6 cellular contexts compared by ENCODE assay signal in the genomic region with DNA sequence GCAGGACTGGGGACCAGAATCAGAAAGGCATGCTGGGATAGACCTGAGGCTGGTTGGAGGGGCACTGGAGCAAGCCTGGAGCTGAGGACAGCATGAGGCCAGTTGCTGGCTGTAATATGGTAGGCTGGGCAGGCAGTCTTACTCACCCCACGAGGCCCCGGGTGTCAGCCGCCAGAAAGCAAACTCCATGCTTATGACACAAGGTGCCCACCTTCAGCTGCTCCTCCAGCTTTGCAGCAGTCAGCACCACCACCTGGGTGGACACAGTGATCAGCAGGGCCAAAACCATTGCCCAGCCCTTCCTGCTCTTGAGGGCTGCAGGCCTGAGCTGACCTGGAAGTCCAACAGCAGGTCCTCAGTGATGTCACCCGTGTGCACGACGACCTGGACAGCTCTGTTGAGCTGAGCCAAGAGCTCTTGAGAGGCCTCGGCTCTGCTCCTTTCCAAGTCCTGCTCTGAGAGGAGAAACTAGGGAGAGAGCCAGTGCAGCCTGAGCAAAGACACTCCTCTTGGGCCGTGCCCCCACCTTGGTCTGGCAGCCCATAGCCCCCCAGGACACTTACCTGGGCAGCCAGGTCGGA. TPM values are rescaled to one million over a fixed set of nuclear protein-coding genes. Genes with fewer than 3 reads are reported as not detected.
A peak's percentile ranks its signal among the peaks of the same experiment; 100 is the strongest.
DNase-seq lines count a peak whose midpoint lies in the region; ATAC-seq and TF ChIP-seq lines count a peak whose summit lies in the region.

No MANE protein-coding gene starts in this region.

- DNase-seq in IMR-90 = no peak
- DNase-seq in GM10248 (ENCODE audit: extremely low spot score) = no peak
- DNase-seq in amygdala (lab: John Stamatoyannopoulos, UW) = no peak

- H4K20me1 ChIP-seq in IMR-90 (ENCODE audit: insufficient read depth, low read length) = no peaks in the 10 kb centered on the region

- H2AK5ac ChIP-seq in IMR-90 (ENCODE audit: low read depth, low read length) = peak overlapping the region; percentile 73; the same call in 1 of the 2 replicates

- H3K27me3 Mint-ChIP-seq in dendritic cell treated with granulocyte-macrophage colony-stimulating factor and Interleukin-4, amounts not matched to agents 40 ng/mL and 50 ng/mL, for 4 days = no peaks in the 10 kb centered on the region

- H3K14ac ChIP-seq in IMR-90 (replicated peaks; ENCODE audit: low read depth, low read length) = peak overlapping the region; percentile 100

- H3K4me1 Mint-ChIP-seq in dendritic cell treated with granulocyte-macrophage colony-stimulating factor and Interleukin-4, amounts not matched to agents 40 ng/mL and 50 ng/mL, for 4 days (ENCODE audit: low read depth) = peaks cover 45% of the 10 kb centered on the region

- H4K8ac ChIP-seq in IMR-90 (ENCODE audit: low read depth in 2 of 2, low read length in 2 of 2) = peak overlapping the region; percentile 99 to 100

- peak overlapping the region; percentile 88 for H2AK9ac ChIP-seq in IMR-90 (replicated peaks; ENCODE audit: low read depth, low read length, poor library complexity)

- peak; percentile 32 for ATAC-seq in IMR-90 (ENCODE audit: low read depth)
- no peak for ATAC-seq in HG03039 (IDR thresholded peaks at IDR 0.05; ENCODE audit: unreplicated experiment)

- no peak overlapping the region for H2BK5ac ChIP-seq in IMR-90 (ENCODE audit: low read depth, low read length, poor library complexity, severe bottlenecking)

- H3K9me3 Mint-ChIP-seq in dendritic cell treated with granulocyte-macrophage colony-stimulating factor and Interleukin-4, amounts not matched to agents 40 ng/mL and 50 ng/mL, for 4 days = no peaks in the 10 kb centered on the region

- peak overlapping the region; percentile 98 for H3K4ac ChIP-seq in IMR-90 (ENCODE audit: low read depth, low read length)

- peak overlapping the region; percentile 97 for H4K91ac ChIP-seq in IMR-90 (ENCODE audit: insufficient read depth, low read depth, low read length)

- intact Hi-C loops in IMR-90 (cut with micrococcal nuclease) = no loop called here
- intact Hi-C loops in dendritic cell treated with granulocyte-macrophage colony-stimulating factor and Interleukin-4, amounts not matched to agents 40 ng/mL and 50 ng/mL, for 4 days (cut with micrococcal nuclease) = no loop called here

- in situ Hi-C loops in IMR-90 (cut with MboI; ENCODE audit: low sequenced_read_pairs) = no loop called here

- peaks cover 12% of the 10 kb centered on the region; the same call in 1 of the 2 replicates for H3K9me1 ChIP-seq in IMR-90 (ENCODE audit: insufficient read depth, low read length)

- peak overlapping the region; percentile 89 for H3K4me2 ChIP-seq in IMR-90 (ENCODE audit: low read depth, low read length)

- no peak overlapping the region for H3K56ac ChIP-seq in IMR-90 (ENCODE audit: extremely low read depth, insufficient read depth, low read length)

- H3K27ac ChIP-seq in IMR-90 (ENCODE audit: insufficient read depth, low read length) = peak overlapping the region; percentile 93
- peak overlapping the region; percentile 69 for H3K27ac ChIP-seq in rectal smooth muscle tissue (ENCODE audit: low read depth, low read length)

- TF ChIP-seq POLR2A in IMR-90 (IDR thresholded peaks at IDR 0.05; ENCODE audit: low read depth, low read length) = no peak

- no TSS peak for BruUV-seq in IMR-90 (replicated peaks; lab: Mats Ljungman, UMichigan)

- H3K27ac Mint-ChIP-seq in dendritic cell treated with granulocyte-macrophage colony-stimulating factor and Interleukin-4, amounts not matched to agents 40 ng/mL and 50 ng/mL, for 4 days = peak overlapping the region; percentile 89

- peak overlapping the region; percentile 82 for H3K4me3 Mint-ChIP-seq in dendritic cell treated with granulocyte-macrophage colony-stimulating factor and Interleukin-4, amounts not matched to agents 40 ng/mL and 50 ng/mL, for 4 days

- no peak for TF ChIP-seq CTCF in IMR-90 (conservative IDR thresholded peaks at IDR 0.05; ENCODE audit: low read depth, low read length)
- TF ChIP-seq CTCF in GM10248 (IDR thresholded peaks at IDR 0.05; ENCODE audit: control extremely low read depth, extremely low read depth, low read depth, missing control alignments) = no peak

- H3K27me3 ChIP-seq in IMR-90 (ENCODE audit: control insufficient read depth, insufficient read depth, low read length) (no peaks in the 10 kb centered on the region), rectal smooth muscle tissue (ENCODE audit: control insufficient read depth, insufficient read depth, low read length) (no peaks in the 10 kb centered on the region)

- no peak overlapping the region; the same call in 2 of the 3 replicates for H2BK15ac ChIP-seq in IMR-90 (ENCODE audit: low read depth, low read length)

- H2BK120ac ChIP-seq in IMR-90 (ENCODE audit: low read depth, low read length) = no peak overlapping the region

- TF ChIP-seq RAD21 in IMR-90 (IDR thresholded peaks at IDR 0.05; ENCODE audit: low read length) = no peak

- peaks cover 8% of the 10 kb centered on the region for H3K4me1 ChIP-seq in IMR-90 (ENCODE audit: control insufficient read depth, insufficient read depth, low read length)
- peaks cover 13% of the 10 kb centered on the region for H3K4me1 ChIP-seq in rectal smooth muscle tissue (ENCODE audit: control insufficient read depth, insufficient read depth, low read length)

- no peaks in the 10 kb centered on the region for H3K9me3 ChIP-seq in IMR-90 (ENCODE audit: control insufficient read depth, insufficient read depth, low read length)

- CTCF ChIA-PET in IMR-90 (lab: Yijun Ruan, JAX) = no interaction called here
- CTCF ChIA-PET in GM10248 (lab: Yijun Ruan, JAX) = interaction anchor here (1.5 to 25.2 kb wide), 3 partner anchors 8 to 23 kb away, joined by 6 to 558 read pairs (median 38); a partner anchor contains a TSS

- H3K79me1 ChIP-seq in IMR-90 (ENCODE audit: low read depth in 1 of 2, low read length in 2 of 2) = peaks cover 3 to 16% of the 10 kb centered on the region in 2 experiments; a peak in 2 of 4 replicates

- peaks cover 50% of the 10 kb centered on the region for H3K36me3 Mint-ChIP-seq in dendritic cell treated with granulocyte-macrophage colony-stimulating factor and Interleukin-4, amounts not matched to agents 40 ng/mL and 50 ng/mL, for 4 days (ENCODE audit: low read depth)

- H4K5ac ChIP-seq in IMR-90 (ENCODE audit: low read depth, low read length) = peak overlapping the region; percentile 94

- H3K23ac ChIP-seq in IMR-90 (ENCODE audit: low read depth, low read length) = peak overlapping the region; percentile 21; the same call in 1 of the 2 replicates

- H3K9ac ChIP-seq in IMR-90 (ENCODE audit: low read depth, low read length) = peak overlapping the region; percentile 97
- H3K9ac ChIP-seq in rectal smooth muscle tissue (ENCODE audit: low read length) = peak overlapping the region; percentile 63

- no peak overlapping the region for H2BK20ac ChIP-seq in IMR-90 (ENCODE audit: low read depth, low read length)

- 60% methylated on average over 1 of the region's 9 CpGs; no CpG with 5 or more reads in 1 of the 2 experiments for WGBS in IMR-90 (ENCODE audit: extremely low coverage in 2 of 2, insufficient read length in 1 of 2), 2 experiments

- H3K36me3 ChIP-seq in IMR-90 (ENCODE audit: control insufficient read depth, insufficient read depth, low read length) = peaks cover 31% of the 10 kb centered on the region
- peaks cover 16% of the 10 kb centered on the region for H3K36me3 ChIP-seq in rectal smooth muscle tissue (ENCODE audit: control insufficient read depth, insufficient read depth, low read length)

- no peak overlapping the region for H3K18ac ChIP-seq in IMR-90 (ENCODE audit: low read depth, low read length)

- POLR2A ChIA-PET in IMR-90 (lab: Charles Lee; ENCODE audit: unreplicated experiment) = interaction anchor here (1.3 kb wide), 1 partner anchor 9 kb away, joined by 4 read pairs; no protein-coding TSS in a partner anchor
- POLR2A ChIA-PET in GM10248 (lab: Yijun Ruan, JAX) = interaction anchor here (0.6 to 1.7 kb wide), 4 partner anchors 8 to 279 kb away, joined by 3 to 8 read pairs (median 4); a partner anchor contains a TSS

- peak overlapping the region; percentile 98 for H2AFZ ChIP-seq in IMR-90 (replicated peaks; ENCODE audit: low read length, poor library complexity)

- peak overlapping the region; percentile 55 for H3K4me3 ChIP-seq in IMR-90 (ENCODE audit: insufficient read depth, low read depth, low read length)
- H3K4me3 ChIP-seq in rectal smooth muscle tissue (ENCODE audit: low read length) = peak overlapping the region; percentile 87

- dilution Hi-C loops in IMR-90 (cut with HindIII; ENCODE audit: low sequenced_read_pairs, unreplicated experiment) = no loop called here

TF ChIP-seq in IMR-90, 13 proteins besides CTCF, POLR2A, EP300 and RAD21:
- no peak for TF ChIP-seq BHLHE40 (IDR thresholded peaks at IDR 0.05; ENCODE audit: low read depth, low read length)

RNA-seq across cellular contexts. Expression of a gene that starts 0.7 kb away (rescaled TPM):
- 15.3 and 18.6 TPM in 2 replicates for total RNA-seq in IMR-90 (2012; rRNA removed)
- 57.0 and 57.8 TPM in 2 replicates for polyA plus RNA-seq in IMR-90 (2012; rRNA removed)
- polyA plus RNA-seq in IMR-90 (2012; cell fraction: cytosol; rRNA removed) = 15.4 and 23.7 TPM in 2 replicates
- polyA plus RNA-seq in IMR-90 (2012; cell fraction: nucleus; rRNA removed; ENCODE audit: low replicate concordance) = 627 and 1,170 TPM in 2 replicates

RNA-seq across cellular contexts. Expression of a gene that starts 9.9 kb away (rescaled TPM):
- 2.3 and 2.8 TPM in 2 replicates for total RNA-seq in IMR-90 (2012; rRNA removed)
- polyA plus RNA-seq in IMR-90 (2012; rRNA removed) = 4.5 and 5.4 TPM in 2 replicates
- polyA plus RNA-seq in IMR-90 (2012; cell fraction: cytosol; rRNA removed) = 3.7 and 5.2 TPM in 2 replicates
- polyA plus RNA-seq in IMR-90 (2012; cell fraction: nucleus; rRNA removed; ENCODE audit: low replicate concordance) = 1.5 and 3.6 TPM in 2 replicates

RNA-seq across cellular contexts. Expression of a gene that starts 13.3 kb away (rescaled TPM):
- not detected in 2 replicates for total RNA-seq in IMR-90 (2012; rRNA removed)
- 0.07 TPM in 1 of 2 replicates, not detected in the other for polyA plus RNA-seq in IMR-90 (2012; rRNA removed)
- polyA plus RNA-seq in IMR-90 (2012; cell fraction: cytosol; rRNA removed) = 0.03 TPM in 1 of 2 replicates, not detected in the other
- polyA plus RNA-seq in IMR-90 (2012; cell fraction: nucleus; rRNA removed; ENCODE audit: low replicate concordance) = 0.76 and 2.0 TPM in 2 replicates

RNA-seq across cellular contexts. Expression of a gene that starts 26.7 kb away (rescaled TPM):
- 28.6 and 28.7 TPM in 2 replicates for total RNA-seq in IMR-90 (2012; rRNA removed)
- 28.3 and 31.2 TPM in 2 replicates for polyA plus RNA-seq in IMR-90 (2012; rRNA removed)
- polyA plus RNA-seq in IMR-90 (2012; cell fraction: cytosol; rRNA removed) = 21.4 and 28.9 TPM in 2 replicates
- 31.3 and 54.5 TPM in 2 replicates for polyA plus RNA-seq in IMR-90 (2012; cell fraction: nucleus; rRNA removed; ENCODE audit: low replicate concordance)

RNA-seq across cellular contexts. Expression of a gene that starts 43.4 kb away (rescaled TPM):
- 5.3 and 6.3 TPM in 2 replicates for total RNA-seq in IMR-90 (2012; rRNA removed)
- polyA plus RNA-seq in IMR-90 (2012; rRNA removed) = 9.2 and 10.0 TPM in 2 replicates
- 3.3 and 4.5 TPM in 2 replicates for polyA plus RNA-seq in IMR-90 (2012; cell fraction: cytosol; rRNA removed)
- polyA plus RNA-seq in IMR-90 (2012; cell fraction: nucleus; rRNA removed; ENCODE audit: low replicate concordance) = 22.2 and 30.7 TPM in 2 replicates
